Comparison of ENCODE assay signal across 8 cellular contexts in genomic region chr4:8050555-8051206, GRCh38.
DNase-seq lines count a peak whose midpoint lies in the region; ATAC-seq and TF ChIP-seq lines count a peak whose summit lies in the region.

No MANE protein-coding gene starts in this region.

- TF ChIP-seq EP300 in tibial nerve (IDR thresholded peaks at IDR 0.05): peak in 1 of 2 donors; percentile 41

- H3K4me1 ChIP-seq in tibial nerve: peaks cover 0 to 23% (median 9%) of the 10 kb centered on the region in 4 donors

- peak overlapping the region in 1 of 4 donors; percentile 9 for H3K4me3 ChIP-seq in tibial nerve

- H3K27ac ChIP-seq in caudate nucleus (ENCODE audit: low read depth, low read length): peak overlapping the region; percentile 58
- H3K27ac ChIP-seq in tibial nerve: peak overlapping the region in 3 of 4 donors; percentile 40 to 81 (median 56)

- H3K27me3 ChIP-seq in tibial nerve: no peaks in the 10 kb centered on the region

- intact Hi-C loops in left colon (cut with DNase I, micrococcal nuclease): no loop called here

- no peak for TF ChIP-seq POLR2A in tibial nerve (IDR thresholded peaks at IDR 0.05)

- TF ChIP-seq CTCF in tibial nerve (IDR thresholded peaks at IDR 0.05): no peak

- peaks cover 0 to 8% (median 0%) of the 10 kb centered on the region in 4 donors for H3K9me3 ChIP-seq in tibial nerve

- peaks cover 0 to 17% (median 0%) of the 10 kb centered on the region in 3 donors for H3K36me3 ChIP-seq in tibial nerve

- WGBS in tibial nerve, 2 donors: 9 to 16% methylated on average over 23 to 25 of the region's 28 CpGs

- peak; percentile 94 for DNase-seq in NCI-H2029 (lab: John Stamatoyannopoulos, UW)
- peak in 34 of 61 donors; percentile 10 to 80 (median 48) for DNase-seq in caudate nucleus (lab: John Stamatoyannopoulos, UW)
- DNase-seq in left colon: peak; percentile 53 to 72
- peak; percentile 59 to 63 for DNase-seq in tibial nerve (ENCODE audit: low spot score in 2 of 2)
- DNase-seq in NOMO-1 treated with DMSO at 0.1 percent for 48 hours (lab: John Stamatoyannopoulos, UW; ENCODE audit: unreplicated experiment): no peak
- no peak for DNase-seq in effector CD4-positive, alpha-beta T cell
- DNase-seq in glomerular visceral epithelial cell (ENCODE audit: extremely low spot score): no peak

- peak; percentile 39 for ATAC-seq in left colon
- ATAC-seq in HG02938 (IDR thresholded peaks at IDR 0.05; ENCODE audit: unreplicated experiment): no peak

Comparison
In these comparisons a context has a peak if more than half of its experiments do, and no peak if none do; other contexts are left out.
1. DNase-seq: peak in NCI-H2029 (single experiment), caudate nucleus (34 of 61), left colon (2 of 2) and tibial nerve (2 of 2); none in NOMO-1 treated with DMSO at 0.1 percent for 48 hours (single experiment), effector CD4-positive, alpha-beta T cell (single experiment) and glomerular visceral epithelial cell (single experiment).